ENCODE assay signal across 13 cellular contexts in the genomic region with DNA sequence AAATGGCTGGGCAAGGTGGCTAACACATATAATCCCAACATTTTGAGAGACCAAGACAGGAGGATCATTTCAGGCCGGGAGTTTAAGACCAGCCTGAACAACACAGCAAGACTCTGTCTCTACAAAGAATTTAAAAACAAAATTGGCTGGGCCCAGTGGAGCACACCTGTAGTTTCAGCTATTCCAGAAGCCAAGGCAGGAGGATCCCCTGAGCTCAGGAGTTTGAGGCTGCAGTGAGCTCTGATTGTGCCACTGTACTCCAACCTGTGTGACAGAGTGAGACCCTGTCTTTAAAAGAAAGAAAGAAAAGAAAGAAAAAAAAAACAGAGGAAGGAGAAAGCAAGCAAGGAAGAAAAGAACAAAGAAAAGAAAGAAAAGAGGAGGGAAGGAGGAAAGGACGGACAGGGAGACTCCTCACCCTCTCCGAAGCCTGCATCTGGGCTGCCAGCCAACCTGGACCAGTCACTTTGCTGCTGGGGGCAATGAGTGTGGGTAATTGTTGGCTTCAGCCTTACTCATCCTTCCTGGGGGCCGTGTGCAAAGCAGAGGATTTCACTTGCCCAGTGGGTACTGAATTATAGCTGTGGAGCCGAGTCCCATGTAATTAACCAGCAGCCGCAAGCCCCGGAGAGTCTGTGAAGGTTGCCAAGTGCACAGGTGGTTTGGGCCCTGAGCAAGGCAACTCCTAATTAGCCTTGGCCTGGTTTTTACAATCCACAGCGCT. TPM values are rescaled to one million over a fixed set of nuclear protein-coding genes. Genes with fewer than 3 reads are reported as not detected.
A peak's percentile ranks its signal among the peaks of the same experiment; 100 is the strongest.
DNase-seq lines count a peak whose midpoint lies in the region; ATAC-seq and TF ChIP-seq lines count a peak whose summit lies in the region.
"Had no signal": no experiment of that assay in that cellular context is flagged by ENCODE, and none has a peak within 500 bp of the region (broad histone marks: within the 10 kb centered on the region; RNA-seq: fewer than 3 reads in every experiment).

No MANE protein-coding gene starts in this region.

- ATAC-seq in HG03196 (IDR thresholded peaks at IDR 0.05; ENCODE audit: unreplicated experiment) (no peak), GM19467 (IDR thresholded peaks at IDR 0.05; ENCODE audit: unreplicated experiment) (no peak)

- 60 to 61% methylated on average over 7 to 8 of the region's 8 CpGs for WGBS in testis, 2 donors

- H3K9me3 ChIP-seq in testis: no peaks in the 10 kb centered on the region
- H3K9me3 ChIP-seq: thyroid gland had no signal

- TF ChIP-seq POLR2A in testis (IDR thresholded peaks at IDR 0.05): no peak

- intact Hi-C loops in testis (cut with DNase I; ENCODE audit: low total_unique reads): no loop called here

- H3K27me3 ChIP-seq in testis: no peaks in the 10 kb centered on the region
- H3K27me3 ChIP-seq: thyroid gland had no signal

- in situ Hi-C loops in Caki2 (cut with HindIII; ENCODE audit: low pct_unique_long_range_greater_than_20kb, low sequenced_read_pairs) (no loop called here), astrocyte of the cerebellum (cut with HindIII; ENCODE audit: low sequenced_read_pairs) (no loop called here)

- H3K36me3 ChIP-seq in testis (ENCODE audit: low read depth, missing control alignments): no peaks in the 10 kb centered on the region
- H3K36me3 ChIP-seq: thyroid gland had no signal

- DNase-seq in Caki2 (ENCODE audit: low read depth) (peak; percentile 5), NCI-H1105 (lab: John Stamatoyannopoulos, UW) (peak; percentile 99), astrocyte of the cerebellum (ENCODE audit: low read depth) (peak; percentile 46), kidney tubule cell (ENCODE audit: low spot score) (peak; percentile 83), testis (no peak)
- no peak for DNase-seq in activated CD4-positive, CD25-positive, alpha-beta regulatory T cell (lab: John Stamatoyannopoulos, UW)
- DNase-seq: activated naive CD4-positive, alpha-beta T cell; GF-D8; thyroid gland had no signal

- no peaks in the 10 kb centered on the region for H3K4me1 ChIP-seq in testis
- H3K4me1 ChIP-seq: thyroid gland had no signal

- H3K27ac ChIP-seq in testis: no peak overlapping the region
- H3K27ac ChIP-seq: SK-N-MC, thyroid gland had no signal

- H3K4me3 ChIP-seq in astrocyte of the cerebellum (ENCODE audit: low read depth, low read length) (no peak overlapping the region), testis (no peak overlapping the region)
- H3K4me3 ChIP-seq: SK-N-MC, thyroid gland had no signal

- TF ChIP-seq CTCF in astrocyte of the cerebellum (IDR thresholded peaks at IDR 0.05; ENCODE audit: low read depth, low read length, missing control alignments) (no peak), testis (IDR thresholded peaks at IDR 0.05) (no peak)

RNA-seq across cellular contexts. Expression of a gene that starts 6.7 kb away (rescaled TPM):
- total RNA-seq in Caki2 (2014; rRNA removed; shearing (Covaris generic); ENCODE audit: low replicate concordance): not detected in 2 replicates
- not detected for total RNA-seq in testis
- polyA plus RNA-seq in testis (ENCODE audit: insufficient read depth, low read depth, low replicate concordance): 2.3 TPM
- total RNA-seq: skeletal muscle tissue, thyroid gland had no signal

RNA-seq across cellular contexts. Expression of a gene that starts 31.1 kb away (rescaled TPM):
- not detected in 2 replicates for total RNA-seq in Caki2 (2014; rRNA removed; shearing (Covaris generic); ENCODE audit: low replicate concordance)
- 1 to 10 TPM in 1 of 2 donors, not detected in 1; 4.6 TPM for total RNA-seq in testis
- 12.0 TPM for polyA plus RNA-seq in testis (ENCODE audit: insufficient read depth, low read depth, low replicate concordance)
- total RNA-seq: thyroid gland had no signal

RNA-seq across cellular contexts. Expression of a gene that starts 38.4 kb away (rescaled TPM):
- total RNA-seq in Caki2 (2014; rRNA removed; shearing (Covaris generic); ENCODE audit: low replicate concordance): 33.6 and 62.2 TPM in 2 replicates
- 10 to 100 TPM; 70.3 to 83.6 TPM for total RNA-seq in testis
- 79.8 TPM for polyA plus RNA-seq in testis (ENCODE audit: insufficient read depth, low read depth, low replicate concordance)

RNA-seq across cellular contexts. Expression of a gene that starts 50.2 kb away (rescaled TPM):
- total RNA-seq in Caki2 (2014; rRNA removed; shearing (Covaris generic); ENCODE audit: low replicate concordance): 149 and 195 TPM in 2 replicates
- 10 to 100 TPM; 20.1 to 30.7 TPM for total RNA-seq in testis
- polyA plus RNA-seq in testis (ENCODE audit: insufficient read depth, low read depth, low replicate concordance): 77.1 TPM

Comparison
In these comparisons a context has a peak if more than half of its experiments do, and no peak if none do; other contexts are left out.
1. DNase-seq: peak in Caki2 (single experiment), NCI-H1105 (single experiment), astrocyte of the cerebellum (single experiment) and kidney tubule cell (single experiment); none in activated CD4-positive, CD25-positive, alpha-beta regulatory T cell (0 of 4) and testis (single experiment).